In genomic region chr6:143060354-143060805, GRCh38 we compare ENCODE assay signal across 8 cellular contexts. TPM values are rescaled to one million over a fixed set of nuclear protein-coding genes. Genes with fewer than 3 reads are reported as not detected.
DNase-seq lines count a peak whose midpoint lies in the region; TF ChIP-seq lines count a peak whose summit lies in the region.

No MANE protein-coding gene starts in this region.

- H3K4me3 ChIP-seq in GM06990 (replicated peaks; ENCODE audit: low read depth, low read length) (peak overlapping the region; percentile 88), astrocyte of the cerebellum (ENCODE audit: low read depth, low read length) (peak overlapping the region; percentile 65), retinal pigment epithelial cell (ENCODE audit: low read length) (peak overlapping the region; percentile 79)

- no peaks in the 10 kb centered on the region for H3K27me3 ChIP-seq in GM06990 (replicated peaks; ENCODE audit: control insufficient read depth, insufficient read depth, low read length)

- TF ChIP-seq CTCF in GM06990 (IDR thresholded peaks at IDR 0.05; ENCODE audit: insufficient read depth, low read length, poor library complexity, severe bottlenecking) (peak; percentile 30), astrocyte of the cerebellum (IDR thresholded peaks at IDR 0.05; ENCODE audit: low read depth, low read length, missing control alignments) (peak; percentile 20), retinal pigment epithelial cell (conservative IDR thresholded peaks at IDR 0.05; ENCODE audit: low read depth, low read length) (peak; percentile 19)

- in situ Hi-C loops in astrocyte of the cerebellum (cut with HindIII; ENCODE audit: low sequenced_read_pairs), result no loop called here

- no peaks in the 10 kb centered on the region for H3K36me3 ChIP-seq in GM06990 (ENCODE audit: control insufficient read depth, insufficient read depth, low read length)

- peak; percentile 83 for DNase-seq in GM06990 (ENCODE audit: extremely low read depth, insufficient read length)
- DNase-seq in H4 (ENCODE audit: low spot score), result peak; percentile 72
- peak; percentile 88 for DNase-seq in LHCN-M2 (ENCODE audit: low read depth)
- peak; percentile 65 for DNase-seq in T-helper 9 cell
- peak; percentile 41 for DNase-seq in astrocyte of the cerebellum (ENCODE audit: low read depth)
- peak in 50 of 51 donors; percentile 31 to 93 (median 78) for DNase-seq in hypothalamus (lab: John Stamatoyannopoulos, UW)
- DNase-seq in retinal pigment epithelial cell (ENCODE audit: low read depth), result peak; percentile 58
- no peak for DNase-seq in GDM1 (lab: John Stamatoyannopoulos, UW)

RNA-seq across cellular contexts. Expression of gene AIG1, which starts 0.3 kb away (rescaled TPM):
- 63.6 and 71.0 TPM in 2 replicates for total RNA-seq in H4 (2014; rRNA removed; shearing (Covaris generic))
- total RNA-seq in LHCN-M2 (2014; rRNA removed), result 41.6 and 46.5 TPM in 2 replicates
- 54.5 TPM for polyA plus RNA-seq in LHCN-M2 (2012)
